ENCODE assay signal across 9 cellular contexts in the genomic region with DNA sequence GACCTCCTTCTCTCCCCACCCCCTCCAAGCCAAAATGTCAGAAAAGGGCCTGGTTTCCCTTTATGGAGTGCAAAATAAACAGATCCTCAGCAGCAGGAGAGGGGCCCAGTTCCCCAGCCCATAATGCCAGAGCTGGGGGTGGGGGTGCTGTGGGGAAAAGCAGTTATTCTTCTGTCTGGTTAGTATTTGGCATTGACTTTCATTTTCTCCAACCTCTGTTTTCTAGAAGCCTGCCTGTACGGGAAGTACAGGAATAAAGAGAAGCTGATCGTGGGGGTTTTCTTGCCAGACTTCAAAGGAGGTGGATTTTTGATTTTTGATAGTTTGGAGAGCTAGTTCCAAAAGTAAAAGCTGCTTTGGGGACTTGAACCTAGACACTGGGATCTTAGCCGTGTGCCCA. TPM values are rescaled to one million over a fixed set of nuclear protein-coding genes. Genes with fewer than 3 reads are reported as not detected.
A peak's percentile ranks its signal among the peaks of the same experiment; 100 is the strongest.
DNase-seq lines count a peak whose midpoint lies in the region; ATAC-seq and TF ChIP-seq lines count a peak whose summit lies in the region.
"Had no signal": no experiment of that assay in that cellular context is flagged by ENCODE, and none has a peak within 500 bp of the region (broad histone marks: within the 10 kb centered on the region; RNA-seq: fewer than 3 reads in every experiment).

No MANE protein-coding gene starts in this region.

- 0 out of 2 replicates have a peak, but pooled peaks cover 3% of the 10 kb centered on the region for H3F3A ChIP-seq in GM23338 (replicated peaks; ENCODE audit: low read depth)

- in situ Hi-C loops in Panc1 (cut with HindIII; ENCODE audit: low pct_unique_long_range_greater_than_20kb, low sequenced_read_pairs) = no loop called here

- CTCF ChIA-PET in Panc1 (lab: Charles Lee) = no interaction called here

- no peaks in the 10 kb centered on the region for H4K20me1 ChIP-seq in GM23338 (replicated peaks; ENCODE audit: insufficient read depth)

- 28% methylated on average over 3 of the region's 3 CpGs for WGBS in esophagus muscularis mucosa

- peaks cover 3% of the 10 kb centered on the region for H3K27me3 Mint-ChIP-seq in GM23338 (ENCODE audit: insufficient read depth, low read depth, poor library complexity)

- H3K4me2 ChIP-seq in GM23338 (peak overlapping the region; percentile 36), skeletal muscle satellite cell (ENCODE audit: low read length) (peak overlapping the region; percentile 73)

- H3K4me3 Mint-ChIP-seq in GM23338 = no peak overlapping the region

- no peaks in the 10 kb centered on the region for H3K36me3 Mint-ChIP-seq in GM23338 (ENCODE audit: low read depth)

- H3K36me3 ChIP-seq in GM23338 (ENCODE audit: insufficient read depth) = no peaks in the 10 kb centered on the region; the same call in 1 of the 2 replicates
- no peaks in the 10 kb centered on the region for H3K36me3 ChIP-seq in Panc1 (ENCODE audit: control insufficient read depth, insufficient read depth, low read length)
- H3K36me3 ChIP-seq in esophagus muscularis mucosa = no peaks in the 10 kb centered on the region
- no peaks in the 10 kb centered on the region for H3K36me3 ChIP-seq in skeletal muscle satellite cell (ENCODE audit: insufficient read depth, low read length)

- peak overlapping the region; percentile 71 for H3K9ac ChIP-seq in skeletal muscle satellite cell (ENCODE audit: low read depth, low read length)

- peak overlapping the region; percentile 29; the same call in 1 of the 2 replicates for H2AFZ ChIP-seq in GM23338

- peaks cover 13% of the 10 kb centered on the region; the same call in 1 of the 2 replicates for H3K9me2 ChIP-seq in GM23338 (ENCODE audit: insufficient read depth)

- 0 out of 3 replicates have a peak, but pooled peaks cover 3% of the 10 kb centered on the region for H3K9me3 Mint-ChIP-seq in GM23338

- BruUV-seq in Panc1 (replicated peaks; lab: Mats Ljungman, UMichigan) = no TSS peak

- H3K4me3 ChIP-seq in GM23338 (no peak overlapping the region), Panc1 (ENCODE audit: low read depth in 2 of 2, low read length in 2 of 2) (0 out of 4 replicates have a peak overlapping the region, but pooled peaks of 1 of the 2 experiments have one; percentile 14), esophagus muscularis mucosa (peak overlapping the region in 2 of 4 donors; percentile 7 to 12), skeletal muscle satellite cell (ENCODE audit: low read length) (peak overlapping the region; percentile 29)

- H3K9me3 ChIP-seq in Panc1 (ENCODE audit: control insufficient read depth, insufficient read depth, low read depth, low read length) (no peaks in the 10 kb centered on the region), esophagus muscularis mucosa (no peaks in the 10 kb centered on the region), skeletal muscle satellite cell (replicated peaks; ENCODE audit: low read length) (no peaks in the 10 kb centered on the region)

- no peak for TF ChIP-seq EP300 in esophagus muscularis mucosa (IDR thresholded peaks at IDR 0.05)

- TF ChIP-seq POLR2A in esophagus muscularis mucosa (IDR thresholded peaks at IDR 0.05; ENCODE audit: low read depth) = no peak

- H3K27ac Mint-ChIP-seq in GM23338 = no peak overlapping the region

- no peak for DNase-seq in GM23338 (ENCODE audit: low spot score)
- no peak for DNase-seq in Panc1 (ENCODE audit: low read depth, low spot score)
- DNase-seq in esophagus muscularis mucosa (ENCODE audit: extremely low spot score) = no peak
- DNase-seq in NCI-H2029 treated with DMSO at 0.1 percent for 48 hours (lab: John Stamatoyannopoulos, UW) = no peak
- DNase-seq in A172 (ENCODE audit: low spot score) = no peak
- no peak for DNase-seq in GM10266 (ENCODE audit: extremely low spot score)
- DNase-seq: activated CD4-positive, CD25-positive, alpha-beta regulatory T cell had no signal

- H3K27me3 ChIP-seq in GM23338 (ENCODE audit: insufficient read depth) (no peaks in the 10 kb centered on the region), Panc1 (ENCODE audit: control insufficient read depth, insufficient read depth, low read length) (no peaks in the 10 kb centered on the region), esophagus muscularis mucosa (no peaks in the 10 kb centered on the region), skeletal muscle satellite cell (ENCODE audit: control insufficient read depth, insufficient read depth, low read length) (no peaks in the 10 kb centered on the region)

- POLR2A ChIA-PET in Panc1 (lab: Charles Lee) = no interaction called here

- ATAC-seq in GM23338 (no peak), Panc1 (peak; percentile 37), GM18519 (IDR thresholded peaks at IDR 0.05; ENCODE audit: low FRiP score, unreplicated experiment) (no peak)

- H3K79me2 ChIP-seq in GM23338 (replicated peaks; ENCODE audit: insufficient read depth) = no peaks in the 10 kb centered on the region

- H3K4me1 Mint-ChIP-seq in GM23338 = peaks cover 62% of the 10 kb centered on the region

- H3K4me1 ChIP-seq in GM23338 (ENCODE audit: insufficient read depth) (peaks cover 64% of the 10 kb centered on the region), Panc1 (ENCODE audit: control insufficient read depth, insufficient read depth, low read length) (peaks cover 8% of the 10 kb centered on the region), esophagus muscularis mucosa (peaks cover 71 to 76% (median 74%) of the 10 kb centered on the region in 4 donors), skeletal muscle satellite cell (ENCODE audit: control insufficient read depth, insufficient read depth, low read length) (peaks cover 37% of the 10 kb centered on the region)

- intact Hi-C loops in Panc1 (cut with micrococcal nuclease; ENCODE audit: unreplicated experiment) = no loop called here
- intact Hi-C loops in esophagus muscularis mucosa (cut with DNase I) = no loop called here

- H3K27ac ChIP-seq in GM23338 (ENCODE audit: low read depth) (no peak overlapping the region), Panc1 (ENCODE audit: low read length) (peak overlapping the region; percentile 21), esophagus muscularis mucosa (replicated peaks in 1 of 4) (peak overlapping the region; percentile 60 to 76 (median 70))

- TF ChIP-seq CTCF in GM23338 (conservative IDR thresholded peaks at IDR 0.05; ENCODE audit: low read depth in 2 of 2) (no peak), Panc1 (IDR thresholded peaks at IDR 0.05) (no peak), esophagus muscularis mucosa (IDR thresholded peaks at IDR 0.05) (no peak), GM10266 (IDR thresholded peaks at IDR 0.05; ENCODE audit: control insufficient read depth, insufficient read depth, low read depth, missing control alignments) (no peak)

TF ChIP-seq in GM23338, 12 proteins besides CTCF, POLR2A, EP300 and RAD21 (continues in another document):
- no peak for TF ChIP-seq STAT1 (IDR thresholded peaks at IDR 0.05; ENCODE audit: unreplicated experiment)
- no peak for TF ChIP-seq EZH2phosphoT487 (IDR thresholded peaks at IDR 0.05; ENCODE audit: unreplicated experiment)
- TF ChIP-seq, protein P1, sequence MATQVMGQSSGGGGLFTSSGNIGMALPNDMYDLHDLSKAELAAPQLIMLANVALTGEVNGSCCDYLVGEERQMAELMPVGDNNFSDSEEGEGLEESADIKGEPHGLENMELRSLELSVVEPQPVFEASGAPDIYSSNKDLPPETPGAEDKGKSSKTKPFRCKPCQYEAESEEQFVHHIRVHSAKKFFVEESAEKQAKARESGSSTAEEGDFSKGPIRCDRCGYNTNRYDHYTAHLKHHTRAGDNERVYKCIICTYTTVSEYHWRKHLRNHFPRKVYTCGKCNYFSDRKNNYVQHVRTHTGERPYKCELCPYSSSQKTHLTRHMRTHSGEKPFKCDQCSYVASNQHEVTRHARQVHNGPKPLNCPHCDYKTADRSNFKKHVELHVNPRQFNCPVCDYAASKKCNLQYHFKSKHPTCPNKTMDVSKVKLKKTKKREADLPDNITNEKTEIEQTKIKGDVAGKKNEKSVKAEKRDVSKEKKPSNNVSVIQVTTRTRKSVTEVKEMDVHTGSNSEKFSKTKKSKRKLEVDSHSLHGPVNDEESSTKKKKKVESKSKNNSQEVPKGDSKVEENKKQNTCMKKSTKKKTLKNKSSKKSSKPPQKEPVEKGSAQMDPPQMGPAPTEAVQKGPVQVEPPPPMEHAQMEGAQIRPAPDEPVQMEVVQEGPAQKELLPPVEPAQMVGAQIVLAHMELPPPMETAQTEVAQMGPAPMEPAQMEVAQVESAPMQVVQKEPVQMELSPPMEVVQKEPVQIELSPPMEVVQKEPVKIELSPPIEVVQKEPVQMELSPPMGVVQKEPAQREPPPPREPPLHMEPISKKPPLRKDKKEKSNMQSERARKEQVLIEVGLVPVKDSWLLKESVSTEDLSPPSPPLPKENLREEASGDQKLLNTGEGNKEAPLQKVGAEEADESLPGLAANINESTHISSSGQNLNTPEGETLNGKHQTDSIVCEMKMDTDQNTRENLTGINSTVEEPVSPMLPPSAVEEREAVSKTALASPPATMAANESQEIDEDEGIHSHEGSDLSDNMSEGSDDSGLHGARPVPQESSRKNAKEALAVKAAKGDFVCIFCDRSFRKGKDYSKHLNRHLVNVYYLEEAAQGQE (IDR thresholded peaks at IDR 0.05; ENCODE audit: unreplicated experiment) = no peak
- no peak for TF ChIP-seq JUNB (IDR thresholded peaks at IDR 0.05; ENCODE audit: unreplicated experiment)
- TF ChIP-seq POLR2AphosphoS5 (IDR thresholded peaks at IDR 0.05; ENCODE audit: low read depth) = no peak
- no peak for TF ChIP-seq ZNF331 (CRISPR knock-in tag; IDR thresholded peaks at IDR 0.05; ENCODE audit: low read depth)
- no peak for TF ChIP-seq ZNF114 (CRISPR knock-in tag; IDR thresholded peaks at IDR 0.05)
- TF ChIP-seq ETS1 (IDR thresholded peaks at IDR 0.05) = no peak
- TF ChIP-seq CREB1 (CRISPR knock-in tag; IDR thresholded peaks at IDR 0.05; ENCODE audit: low read depth) = no peak

RNA-seq across cellular contexts. Expression of gene FLI1, which starts 22.4 kb away (rescaled TPM):
- total RNA-seq in GM23338 (2014; rRNA removed; shearing (Covaris generic)) = 0.12 and 0.21 TPM in 2 replicates
- polyA plus RNA-seq in GM23338 (2016; fragmentation: Nextera tagmentation; extraction: Ambion mirVana) = 0.16 and 0.31 TPM in 2 replicates
- total RNA-seq in Panc1 (2021; ENCODE audit: unreplicated experiment) (1.5 TPM), esophagus muscularis mucosa (10 to 100 TPM; 17.4 to 43.8 (median 29.6) TPM)
- polyA plus RNA-seq in Panc1 (2012; ENCODE audit: insufficient read length) = 1.6 TPM
- total RNA-seq in skeletal muscle satellite cell (2012; rRNA removed) = 1.5 and 2.5 TPM in 2 replicates
- total RNA-seq in A172 (2014; rRNA removed; shearing (Covaris generic)) = 3.6 and 6.1 TPM in 2 replicates
